ENCODE assay signal across 36 cellular contexts in the genomic region with DNA sequence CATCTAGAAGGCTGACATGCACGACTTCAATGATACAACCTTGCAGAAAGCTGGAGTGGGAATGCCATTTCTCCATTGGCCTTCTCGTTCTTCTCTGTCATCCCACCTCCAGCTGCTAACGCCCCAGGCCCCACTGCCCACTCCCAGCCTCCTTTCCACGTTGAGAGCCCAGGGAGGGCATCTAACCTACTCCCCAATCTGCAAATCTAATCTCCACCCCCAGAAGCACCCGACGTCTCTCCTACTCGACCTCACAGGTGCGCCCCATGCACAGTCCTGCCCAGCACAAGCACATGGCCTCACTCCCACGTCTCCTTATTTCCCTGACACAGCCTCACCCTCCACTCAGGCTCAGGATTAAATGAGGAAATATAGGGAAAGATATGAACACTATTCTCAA. TPM values are rescaled to one million over a fixed set of nuclear protein-coding genes. Genes with fewer than 3 reads are reported as not detected.
"Had no signal": no experiment of that assay in that cellular context is flagged by ENCODE, and none has a peak within 500 bp of the region (broad histone marks: within the 10 kb centered on the region; RNA-seq: fewer than 3 reads in every experiment).

No MANE protein-coding gene starts in this region.

- H3K9me3 ChIP-seq: ascending aorta had no signal

- H3K27me3 ChIP-seq: ascending aorta, cardiac muscle cell had no signal

- H3K4me3 Mint-ChIP-seq: activated B cell treated with CpG ODN at 0.5 μM for 24 hours; activated CD4-positive, alpha-beta memory T cell treated with anti-CD3 and anti-CD28 coated beads for 36 hours; activated CD4-positive, alpha-beta T cell treated with anti-CD3 and anti-CD28 coated beads, Interleukin-2, amount 10 ng/mL, durations not matched to agents 24 days and 14 days; activated CD8-positive, alpha-beta T cell treated with anti-CD3 and anti-CD28 coated beads for 36 hours; activated naive CD4-positive, alpha-beta T cell treated with anti-CD3 and anti-CD28 coated beads for 36 hours; activated naive CD8-positive, alpha-beta T cell; activated naive CD8-positive, alpha-beta T cell treated with anti-CD3 and anti-CD28 coated beads, Interleukin-2, amount 10 ng/mL, durations not matched to agents 7 days and 5 days; activated naive CD8-positive, alpha-beta T cell treated with anti-CD3 and anti-CD28 coated beads, Interleukin-2, amount 50 U/mL, for 24 hours; activated T-cell treated with anti-CD3 and anti-CD28 coated beads, Interleukin-2, amount 50 U/mL, for 4 hours; activated T-cell treated with anti-CD3 and anti-CD28 coated beads, Interleukin-2, amount 50 U/mL, for 72 hours; activated T-helper 1 cell treated with anti-CD3 and anti-CD28 coated beads, Interleukin-12 subunit alpha, Interleukin-12 subunit beta, Interleukin-2, Interleukin-4 antibody, amounts not matched to agents 30 ng/mL and 10 ng/mL and 1 ng/mL, durations not matched to agents 14 hours and 24 hours and 36 hours; activated T-helper 17 cell treated with anti-CD3 and anti-CD28 coated beads, Interleukin-2, amount 50 U/mL, for 72 hours; brain; central memory CD8-positive, alpha-beta T cell; T-helper 1 cell treated with Interleukin-12 subunit alpha and Interleukin-12 subunit beta and Interleukin-4 antibody, amounts not matched to agents 30 μg/mL and 1 μg/mL, for 36 hours; T-helper 2 cell treated with Interferon-gamma antibody and Interleukin-4, amounts not matched to agents 5 μg/mL and 100 μg/mL, for 36 hours had no signal

- H3K27ac Mint-ChIP-seq: activated B cell treated with CpG ODN at 0.5 μM for 24 hours; activated CD4-positive, alpha-beta memory T cell treated with anti-CD3 and anti-CD28 coated beads for 36 hours; activated CD4-positive, alpha-beta T cell treated with anti-CD3 and anti-CD28 coated beads, Interleukin-2, amount 10 ng/mL, durations not matched to agents 24 days and 14 days; activated CD8-positive, alpha-beta T cell treated with anti-CD3 and anti-CD28 coated beads for 36 hours; activated naive CD4-positive, alpha-beta T cell treated with anti-CD3 and anti-CD28 coated beads for 36 hours; activated naive CD8-positive, alpha-beta T cell; activated naive CD8-positive, alpha-beta T cell treated with anti-CD3 and anti-CD28 coated beads, Interleukin-2, amount 10 ng/mL, durations not matched to agents 7 days and 5 days; activated naive CD8-positive, alpha-beta T cell treated with anti-CD3 and anti-CD28 coated beads, Interleukin-2, amount 50 U/mL, for 24 hours; activated T-cell treated with anti-CD3 and anti-CD28 coated beads, Interleukin-2, amount 50 U/mL, for 72 hours; activated T-helper 1 cell treated with anti-CD3 and anti-CD28 coated beads, Interleukin-12 subunit alpha, Interleukin-12 subunit beta, Interleukin-2, Interleukin-4 antibody, amounts not matched to agents 30 ng/mL and 10 ng/mL and 1 ng/mL, durations not matched to agents 14 hours and 24 hours and 36 hours; activated T-helper 17 cell treated with anti-CD3 and anti-CD28 coated beads, Interleukin-2, amount 50 U/mL, for 72 hours; brain; T-helper 1 cell treated with Interleukin-12 subunit alpha and Interleukin-12 subunit beta and Interleukin-4 antibody, amounts not matched to agents 30 μg/mL and 1 μg/mL, for 36 hours; T-helper 2 cell treated with Interferon-gamma antibody and Interleukin-4, amounts not matched to agents 5 μg/mL and 100 μg/mL, for 36 hours had no signal

- H3K4me1 ChIP-seq: ascending aorta had no signal

- DNase-seq: activated B cell treated with CpG ODN at 0.5 μM for 24 hours; activated CD4-positive, alpha-beta memory T cell treated with anti-CD3 and anti-CD28 coated beads for 36 hours; activated CD4-positive, alpha-beta T cell treated with anti-CD3 and anti-CD28 coated beads for 4 hours; activated CD4-positive, alpha-beta T cell treated with anti-CD3 and anti-CD28 coated beads, Interleukin-2, amount 10 ng/mL, durations not matched to agents 24 days and 14 days; activated CD4-positive, alpha-beta T cell treated with anti-CD3 and anti-CD28 coated beads, Interleukin-2, amount 50 U/mL, for 1 hour; activated CD4-positive, alpha-beta T cell treated with anti-CD3 and anti-CD28 coated beads, Interleukin-2, amount 50 U/mL, for 4 hours; activated CD4-positive, CD25-positive, alpha-beta regulatory T cell treated with anti-CD3 and anti-CD28 coated beads, Interleukin-2, amount 50 U/mL, for 72 hours; activated CD8-positive, alpha-beta memory T cell treated with anti-CD3 and anti-CD28 coated beads, Interleukin-2, amount 50 U/mL, for 4 hours; activated CD8-positive, alpha-beta T cell treated with anti-CD3 and anti-CD28 coated beads for 36 hours; activated effector memory CD4-positive, alpha-beta T cell treated with Interleukin-2 at 50 U/mL for 16 hours; activated gamma-delta T cell; activated naive CD4-positive, alpha-beta T cell treated with anti-CD3 and anti-CD28 coated beads for 36 hours; activated naive CD8-positive, alpha-beta T cell treated with anti-CD3 and anti-CD28 coated beads, Interleukin-2, amount 10 ng/mL, durations not matched to agents 7 days and 5 days; activated naive CD8-positive, alpha-beta T cell treated with anti-CD3 and anti-CD28 coated beads, Interleukin-2, amount 50 U/mL, for 24 hours; activated T-cell treated with anti-CD3 and anti-CD28 coated beads for 4 hours; activated T-cell treated with anti-CD3 and anti-CD28 coated beads, Interleukin-2, amount 50 U/mL, for 1 hour; activated T-cell treated with anti-CD3 and anti-CD28 coated beads, Interleukin-2, amount 50 U/mL, for 4 hours; activated T-cell treated with anti-CD3 and anti-CD28 coated beads, Interleukin-2, amount 50 U/mL, for 72 hours; amygdala; anterior cingulate cortex; caudate nucleus; cerebellar nuclear complex; T-helper 1 cell; T-helper 2 cell; T-helper 9 cell had no signal

- H3K4me3 ChIP-seq: ascending aorta, cardiac muscle cell had no signal

- ATAC-seq: activated CD8-positive, alpha-beta T cell treated with anti-CD3 and anti-CD28 coated beads for 36 hours; activated naive CD8-positive, alpha-beta T cell treated with anti-CD3 and anti-CD28 coated beads, Interleukin-2, amount 50 U/mL, for 24 hours; activated T-cell treated with anti-CD3 and anti-CD28 coated beads, Interleukin-2, amount 50 U/mL, for 4 hours; activated T-cell treated with anti-CD3 and anti-CD28 coated beads, Interleukin-2, amount 50 U/mL, for 72 hours; activated T-helper 17 cell treated with anti-CD3 and anti-CD28 coated beads, Interleukin-2, amount 50 U/mL, for 72 hours had no signal

- H3K27ac ChIP-seq: ascending aorta, cardiac muscle cell, VCaP had no signal

- H3K36me3 Mint-ChIP-seq: activated CD4-positive, alpha-beta memory T cell treated with anti-CD3 and anti-CD28 coated beads for 36 hours; activated naive CD8-positive, alpha-beta T cell; activated naive CD8-positive, alpha-beta T cell treated with anti-CD3 and anti-CD28 coated beads, Interleukin-2, amount 10 ng/mL, durations not matched to agents 7 days and 5 days; brain had no signal

- H3K4me1 Mint-ChIP-seq: activated B cell treated with CpG ODN at 0.5 μM for 24 hours; activated naive CD8-positive, alpha-beta T cell treated with anti-CD3 and anti-CD28 coated beads, Interleukin-2, amount 10 ng/mL, durations not matched to agents 7 days and 5 days; activated naive CD8-positive, alpha-beta T cell treated with anti-CD3 and anti-CD28 coated beads, Interleukin-2, amount 50 U/mL, for 24 hours; brain had no signal

- H3K9me3 Mint-ChIP-seq: activated B cell treated with CpG ODN at 0.5 μM for 24 hours; activated CD4-positive, alpha-beta memory T cell treated with anti-CD3 and anti-CD28 coated beads for 36 hours; activated CD8-positive, alpha-beta T cell treated with anti-CD3 and anti-CD28 coated beads for 36 hours; activated naive CD4-positive, alpha-beta T cell treated with anti-CD3 and anti-CD28 coated beads for 36 hours; activated naive CD8-positive, alpha-beta T cell treated with anti-CD3 and anti-CD28 coated beads, Interleukin-2, amount 10 ng/mL, durations not matched to agents 7 days and 5 days; activated naive CD8-positive, alpha-beta T cell treated with anti-CD3 and anti-CD28 coated beads, Interleukin-2, amount 50 U/mL, for 24 hours; activated T-cell treated with anti-CD3 and anti-CD28 coated beads, Interleukin-2, amount 50 U/mL, for 4 hours; activated T-cell treated with anti-CD3 and anti-CD28 coated beads, Interleukin-2, amount 50 U/mL, for 72 hours; activated T-helper 1 cell treated with anti-CD3 and anti-CD28 coated beads, Interleukin-12 subunit alpha, Interleukin-12 subunit beta, Interleukin-2, Interleukin-4 antibody, amounts not matched to agents 30 ng/mL and 10 ng/mL and 1 ng/mL, durations not matched to agents 14 hours and 24 hours and 36 hours; activated T-helper 17 cell treated with anti-CD3 and anti-CD28 coated beads, Interleukin-2, amount 50 U/mL, for 72 hours; brain; central memory CD8-positive, alpha-beta T cell; T-helper 1 cell treated with Interleukin-12 subunit alpha and Interleukin-12 subunit beta and Interleukin-4 antibody, amounts not matched to agents 30 μg/mL and 1 μg/mL, for 36 hours; T-helper 2 cell treated with Interferon-gamma antibody and Interleukin-4, amounts not matched to agents 5 μg/mL and 100 μg/mL, for 36 hours had no signal

- H3K36me3 ChIP-seq: ascending aorta, cardiac muscle cell had no signal

RNA-seq across cellular contexts. Expression of a gene that starts 33.4 kb away (rescaled TPM):
- total RNA-seq: activated CD4-positive, alpha-beta memory T cell treated with anti-CD3 and anti-CD28 coated beads for 36 hours; activated CD8-positive, alpha-beta memory T cell treated with anti-CD3 and anti-CD28 coated beads for 36 hours; activated CD8-positive, alpha-beta T cell treated with anti-CD3 and anti-CD28 coated beads for 36 hours; activated naive CD4-positive, alpha-beta T cell treated with anti-CD3 and anti-CD28 coated beads for 36 hours; activated T-cell treated with anti-CD3 and anti-CD28 coated beads, Interleukin-2, amount 50 U/mL, for 72 hours; ascending aorta had no signal
- polyA plus RNA-seq: cardiac muscle cell had no signal
